ENCODE assay signal across 8 cellular contexts in the genomic region with DNA sequence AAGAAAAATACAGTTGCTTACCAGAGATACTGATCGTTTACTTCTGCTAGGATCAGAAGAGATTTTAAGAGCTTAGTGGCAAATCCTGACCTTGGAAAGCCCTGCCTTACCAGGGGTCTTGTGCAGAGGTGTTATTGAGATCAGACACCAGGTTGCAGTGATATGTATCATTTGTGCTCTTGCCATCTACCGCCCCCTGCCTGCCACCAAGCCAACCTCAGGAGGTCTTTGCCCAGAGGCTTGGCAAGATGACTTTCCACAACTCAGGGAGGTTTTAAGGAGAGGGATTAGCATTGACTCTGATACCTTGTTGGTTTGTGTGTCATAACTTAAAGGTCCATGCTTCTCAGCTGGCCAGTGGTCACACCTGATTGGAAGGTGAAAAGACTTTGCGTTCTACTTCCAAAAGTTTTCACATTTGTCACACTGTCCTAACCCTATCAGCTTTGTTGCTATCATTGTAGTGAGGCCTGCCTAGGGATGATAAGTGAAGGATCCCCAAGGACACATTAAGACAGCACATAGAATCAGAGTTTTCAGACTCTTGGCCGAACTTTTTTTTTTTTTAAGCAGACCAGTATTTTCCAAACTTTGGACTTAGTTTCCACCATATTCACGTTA.
DNase-seq lines count a peak whose midpoint lies in the region; ATAC-seq lines count a peak whose summit lies in the region.

No MANE protein-coding gene starts in this region.

- DNase-seq in Ammon's horn (ENCODE audit: low spot score) (peak; percentile 57), GM19238 (ENCODE audit: insufficient read length, low spot score) (peak; percentile 31), T-helper 1 cell (peak; percentile 22 to 53 (median 46)), amniotic epithelial cell (ENCODE audit: low read depth) (peak; percentile 45), iris pigment epithelial cell (ENCODE audit: low read depth) (peak; percentile 57)
- peak in 2 of 3 donors; percentile 23 to 43 for DNase-seq in stimulated activated CD4-positive, alpha-beta T cell treated with anti-CD3 and anti-CD28 coated beads, TNF-alpha, amount 100 ng/mL, for 48 hours (ENCODE audit: low read depth in 3 of 3)

- peak; percentile 44 for ATAC-seq in HG03575 (IDR thresholded peaks at IDR 0.05; ENCODE audit: extremely low read depth, insufficient number of reproducible peaks, low FRiP score, unreplicated experiment)
- no peak for ATAC-seq in HG03175 (IDR thresholded peaks at IDR 0.05; ENCODE audit: unreplicated experiment)
